Comparison of ENCODE assay signal across 15 cellular contexts in genomic region chr1:25710583-25711347, GRCh38.
DNase-seq lines count a peak whose midpoint lies in the region; ATAC-seq, FAIRE-seq and TF ChIP-seq lines count a peak whose summit lies in the region.
"Had no signal": no experiment of that assay in that cellular context is flagged by ENCODE, and none has a peak within 500 bp of the region (broad histone marks: within the 10 kb centered on the region; RNA-seq: fewer than 3 reads in every experiment).

No MANE protein-coding gene starts in this region.

- no peak overlapping the region for H2AFZ ChIP-seq in astrocyte (ENCODE audit: low read depth, low read length)

- no peak overlapping the region for H3K9ac ChIP-seq in astrocyte (ENCODE audit: low read length)

- H3K79me2 ChIP-seq in astrocyte (ENCODE audit: insufficient read depth, low read length) = no peaks in the 10 kb centered on the region

- no peaks in the 10 kb centered on the region for H3K9me3 Mint-ChIP-seq in CD4-positive, CD25-positive, alpha-beta regulatory T cell
- H3K9me3 Mint-ChIP-seq in CD8-positive, alpha-beta T cell = no peaks in the 10 kb centered on the region
- peaks cover 2% of the 10 kb centered on the region for H3K9me3 Mint-ChIP-seq in astrocyte (ENCODE audit: unreplicated experiment)
- H3K9me3 Mint-ChIP-seq in naive thymus-derived CD8-positive, alpha-beta T cell = no peaks in the 10 kb centered on the region
- H3K9me3 Mint-ChIP-seq: naive B cell had no signal

- H3K4me2 ChIP-seq in astrocyte (ENCODE audit: low read length) = no peak overlapping the region
- H3K4me2 ChIP-seq: smooth muscle cell had no signal

- no peak for DNase-seq in CD4-positive, CD25-positive, alpha-beta regulatory T cell
- no peak for DNase-seq in CD8-positive, alpha-beta T cell
- DNase-seq in astrocyte (ENCODE audit: low read depth) (peak; percentile 42), cortex of kidney (lab: John Stamatoyannopoulos, UW) (no peak), NCI-H526 (lab: John Stamatoyannopoulos, UW) (no peak)
- peak in 1 of 10 donors; percentile 4 for DNase-seq in naive thymus-derived CD8-positive, alpha-beta T cell
- no peak for DNase-seq in stimulated activated CD4-positive, alpha-beta T cell treated with anti-CD3 and anti-CD28 coated beads, Interleukin-2, amount 100 ng/mL, for 48 hours
- DNase-seq: BE2C, DMS 273 treated with DMSO at 0.1 percent for 48 hours, naive B cell, NCI-H524 treated with DMSO at 0.1 percent for 48 hours had no signal

- no peak for ATAC-seq in CD4-positive, CD25-positive, alpha-beta regulatory T cell (ENCODE audit: low read depth in 2 of 2)
- no peak for ATAC-seq in CD8-positive, alpha-beta T cell
- ATAC-seq in naive thymus-derived CD8-positive, alpha-beta T cell = no peak

- H3K36me3 ChIP-seq in CD4-positive, CD25-positive, alpha-beta regulatory T cell (ENCODE audit: control insufficient read depth, insufficient read depth, low read length) = no peaks in the 10 kb centered on the region
- H3K36me3 ChIP-seq in CD8-positive, alpha-beta T cell (ENCODE audit: insufficient read depth, low read length) = no peaks in the 10 kb centered on the region
- H3K36me3 ChIP-seq in astrocyte (ENCODE audit: insufficient read depth, low read length) = no peaks in the 10 kb centered on the region
- H3K36me3 ChIP-seq: BE2C had no signal

- peaks cover 29 to 78% (median 32%) of the 10 kb centered on the region in 4 donors for H3K4me1 Mint-ChIP-seq in CD4-positive, CD25-positive, alpha-beta regulatory T cell
- H3K4me1 Mint-ChIP-seq in CD8-positive, alpha-beta T cell (ENCODE audit: low read depth) = peaks cover 71% of the 10 kb centered on the region
- peaks cover 15% of the 10 kb centered on the region for H3K4me1 Mint-ChIP-seq in astrocyte (ENCODE audit: low read depth, unreplicated experiment)
- peaks cover 21 to 85% (median 63%) of the 10 kb centered on the region in 4 donors for H3K4me1 Mint-ChIP-seq in naive thymus-derived CD8-positive, alpha-beta T cell

- POLR2A ChIA-PET in CD8-positive, alpha-beta T cell (lab: Charles Lee) = interaction anchor here (1.4 kb wide), 1 partner anchor 32 kb away, joined by 3 read pairs; no protein-coding TSS in a partner anchor
- POLR2A ChIA-PET in naive thymus-derived CD8-positive, alpha-beta T cell (lab: Charles Lee) = interaction anchor here (1.5 to 2.8 kb wide), 4 partner anchors 34 to 92 kb away, joined by 4 to 9 read pairs (median 6); no protein-coding TSS in a partner anchor

- CTCF ChIA-PET in CD8-positive, alpha-beta T cell (lab: Charles Lee) = interaction anchor here (1.4 kb wide), 1 partner anchor 92 kb away, joined by 5 read pairs; no protein-coding TSS in a partner anchor

- no peak overlapping the region for H3K4me3 ChIP-seq in CD4-positive, CD25-positive, alpha-beta regulatory T cell (ENCODE audit: low read depth, low read length)
- H3K4me3 ChIP-seq in CD8-positive, alpha-beta T cell (ENCODE audit: low read depth, low read length) = no peak overlapping the region
- H3K4me3 ChIP-seq in astrocyte (ENCODE audit: insufficient read depth, low read depth, low read length) = no peak overlapping the region
- H3K4me3 ChIP-seq: GM12878, smooth muscle cell had no signal

- H3K27ac ChIP-seq in CD4-positive, CD25-positive, alpha-beta regulatory T cell (ENCODE audit: insufficient read depth, low read length, poor library complexity, severe bottlenecking) = no peak overlapping the region
- no peak overlapping the region for H3K27ac ChIP-seq in CD8-positive, alpha-beta T cell (ENCODE audit: low read depth, low read length)
- no peak overlapping the region for H3K27ac ChIP-seq in astrocyte (ENCODE audit: low read depth, low read length)
- H3K27ac ChIP-seq: VCaP had no signal

- H4K20me1 ChIP-seq in astrocyte (ENCODE audit: insufficient read depth, low read length) = no peaks in the 10 kb centered on the region

- H3K4me3 Mint-ChIP-seq in CD4-positive, CD25-positive, alpha-beta regulatory T cell = peak overlapping the region in 1 of 4 donors; percentile 66
- H3K4me3 Mint-ChIP-seq in CD8-positive, alpha-beta T cell = peak overlapping the region; percentile 37
- H3K4me3 Mint-ChIP-seq in astrocyte (ENCODE audit: unreplicated experiment) = no peak overlapping the region
- peak overlapping the region in 4 of 10 donors; percentile 41 to 79 (median 70) for H3K4me3 Mint-ChIP-seq in naive thymus-derived CD8-positive, alpha-beta T cell
- H3K4me3 Mint-ChIP-seq: naive B cell, T-helper 17 cell had no signal

- no peak for FAIRE-seq in astrocyte (lab: Jason Lieb, UNC)
- FAIRE-seq: GM12878 had no signal

- intact Hi-C loops in CD8-positive, alpha-beta T cell (cut with DNase I, micrococcal nuclease) = loop anchor here in 1 of 2 experiments (2.0 kb wide), 1 partner anchor 64 kb away; no protein-coding TSS in a partner anchor

- H3K27me3 ChIP-seq in CD4-positive, CD25-positive, alpha-beta regulatory T cell (ENCODE audit: control insufficient read depth, insufficient read depth, low read length) = no peaks in the 10 kb centered on the region
- no peaks in the 10 kb centered on the region for H3K27me3 ChIP-seq in CD8-positive, alpha-beta T cell (ENCODE audit: insufficient read depth, low read length)
- H3K27me3 ChIP-seq in astrocyte (ENCODE audit: insufficient read depth, low read length) = no peaks in the 10 kb centered on the region
- H3K27me3 ChIP-seq: BE2C had no signal

- H3K27me3 Mint-ChIP-seq in CD4-positive, CD25-positive, alpha-beta regulatory T cell = no peaks in the 10 kb centered on the region
- no peaks in the 10 kb centered on the region for H3K27me3 Mint-ChIP-seq in CD8-positive, alpha-beta T cell (ENCODE audit: low read depth)
- peaks cover 19% of the 10 kb centered on the region for H3K27me3 Mint-ChIP-seq in astrocyte (ENCODE audit: low read depth, unreplicated experiment)
- peaks cover 0 to 2% (median 0%) of the 10 kb centered on the region in 5 donors for H3K27me3 Mint-ChIP-seq in naive thymus-derived CD8-positive, alpha-beta T cell
- H3K27me3 Mint-ChIP-seq: T-helper 17 cell had no signal

- no peaks in the 10 kb centered on the region for H3K9me3 ChIP-seq in CD4-positive, CD25-positive, alpha-beta regulatory T cell (ENCODE audit: control insufficient read depth in 2 of 2, low read length in 2 of 2)
- no peaks in the 10 kb centered on the region for H3K9me3 ChIP-seq in CD8-positive, alpha-beta T cell (ENCODE audit: low read length)
- H3K9me3 ChIP-seq in astrocyte (ENCODE audit: insufficient read depth, low read depth, low read length) = no peaks in the 10 kb centered on the region
- H3K9me3 ChIP-seq: BE2C had no signal

- peaks cover 5% of the 10 kb centered on the region for H3K36me3 Mint-ChIP-seq in CD4-positive, CD25-positive, alpha-beta regulatory T cell
- peaks cover 16% of the 10 kb centered on the region for H3K36me3 Mint-ChIP-seq in CD8-positive, alpha-beta T cell
- H3K36me3 Mint-ChIP-seq in astrocyte (ENCODE audit: low read depth, unreplicated experiment) = no peaks in the 10 kb centered on the region
- no peaks in the 10 kb centered on the region for H3K36me3 Mint-ChIP-seq in naive thymus-derived CD8-positive, alpha-beta T cell
- H3K36me3 Mint-ChIP-seq: naive B cell had no signal

- no peak for TF ChIP-seq CTCF in CD8-positive, alpha-beta T cell (IDR thresholded peaks at IDR 0.05)
- no peak for TF ChIP-seq CTCF in astrocyte (IDR thresholded peaks at IDR 0.05; ENCODE audit: insufficient read depth, low read depth, low read length)

- H3K27ac Mint-ChIP-seq in CD4-positive, CD25-positive, alpha-beta regulatory T cell = peak overlapping the region; percentile 48 to 86 (median 79)
- peak overlapping the region; percentile 87 for H3K27ac Mint-ChIP-seq in CD8-positive, alpha-beta T cell
- H3K27ac Mint-ChIP-seq in astrocyte (ENCODE audit: unreplicated experiment) = no peak overlapping the region
- H3K27ac Mint-ChIP-seq in naive thymus-derived CD8-positive, alpha-beta T cell = peak overlapping the region in 9 of 10 donors; percentile 60 to 88 (median 79)

- peaks cover 18% of the 10 kb centered on the region for H3K4me1 ChIP-seq in CD4-positive, CD25-positive, alpha-beta regulatory T cell (ENCODE audit: control insufficient read depth, insufficient read depth, low read length, poor library complexity, severe bottlenecking)
- peaks cover 42% of the 10 kb centered on the region for H3K4me1 ChIP-seq in CD8-positive, alpha-beta T cell (ENCODE audit: insufficient read depth, low read length)
- peaks cover 10% of the 10 kb centered on the region for H3K4me1 ChIP-seq in astrocyte (ENCODE audit: insufficient read depth, low read length)
